In the genomic region with DNA sequence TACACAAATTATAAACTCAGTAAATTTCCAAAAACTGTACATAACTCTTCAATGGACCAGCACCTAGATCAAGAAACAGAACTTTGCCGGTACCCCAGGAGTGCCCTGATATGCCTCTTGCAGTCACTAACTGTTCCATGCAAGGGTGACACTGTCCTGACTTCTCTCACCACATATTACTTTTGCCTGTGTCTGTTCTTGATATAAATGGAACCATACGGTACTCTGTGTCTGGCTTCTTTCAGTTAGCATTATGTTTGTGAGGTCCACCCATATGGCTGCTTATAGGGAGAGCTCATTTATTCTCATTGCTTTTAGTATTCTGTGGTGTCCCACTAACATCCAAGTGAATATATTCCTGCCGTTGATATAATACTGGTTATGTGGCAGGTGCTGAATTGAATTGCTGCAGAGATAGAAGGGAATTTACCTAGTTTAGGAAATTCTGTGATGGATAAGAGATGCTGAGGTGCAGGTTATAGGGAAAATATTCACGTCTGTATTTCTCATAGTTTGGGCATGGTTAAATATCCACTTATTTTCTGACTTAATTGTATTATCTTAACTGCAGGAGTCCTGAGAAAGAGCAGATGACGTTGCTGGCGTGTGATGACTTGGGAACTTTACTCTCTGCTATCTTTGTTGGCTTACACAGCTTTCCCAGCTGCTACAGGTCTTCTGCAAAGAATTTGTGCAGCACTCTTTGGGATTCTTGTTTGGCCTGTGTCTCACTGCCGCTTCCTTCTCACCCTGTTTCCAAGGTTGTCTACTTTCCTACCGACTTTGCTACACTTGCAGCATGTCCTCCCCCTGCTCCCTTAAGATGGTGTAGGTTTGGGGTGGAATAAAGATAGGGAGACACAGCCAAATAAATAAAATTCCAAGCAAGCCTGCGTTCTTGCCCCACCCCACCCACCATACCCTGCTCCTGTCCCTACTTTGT, we compare ENCODE assay signal across 10 cellular contexts.
DNase-seq lines count a peak whose midpoint lies in the region; ATAC-seq and TF ChIP-seq lines count a peak whose summit lies in the region.
"Had no signal": no experiment of that assay in that cellular context is flagged by ENCODE, and none has a peak within 500 bp of the region (broad histone marks: within the 10 kb centered on the region; RNA-seq: fewer than 3 reads in every experiment).

No MANE protein-coding gene starts in this region.

- no peaks in the 10 kb centered on the region for H3K27me3 ChIP-seq in CD4-positive, alpha-beta T cell (ENCODE audit: control insufficient read depth, insufficient read depth, low read length)
- no peaks in the 10 kb centered on the region for H3K27me3 ChIP-seq in NT2/D1 (ENCODE audit: insufficient read depth, insufficient read length)
- no peaks in the 10 kb centered on the region for H3K27me3 ChIP-seq in muscle layer of colon (ENCODE audit: control insufficient read depth in 1 of 2, insufficient read depth in 2 of 2, low read length in 2 of 2)
- H3K27me3 ChIP-seq in adrenal gland: no peaks in the 10 kb centered on the region
- H3K27me3 ChIP-seq: esophagus muscularis mucosa had no signal

- TF ChIP-seq POLR2A in adrenal gland (IDR thresholded peaks at IDR 0.05): no peak

- H3K4me3 ChIP-seq in NT2/D1 (ENCODE audit: insufficient read length, low read depth) (no peak overlapping the region), choroid plexus epithelial cell (ENCODE audit: low read depth, low read length) (no peak overlapping the region), muscle layer of colon (ENCODE audit: low read depth in 1 of 2, low read length in 2 of 2) (no peak overlapping the region), adrenal gland (no peak overlapping the region)
- H3K4me3 ChIP-seq: esophagus muscularis mucosa had no signal

- no peak overlapping the region for H3K27ac ChIP-seq in CD4-positive, alpha-beta T cell (ENCODE audit: low read depth, low read length)
- H3K27ac ChIP-seq in muscle layer of colon (ENCODE audit: low read depth, low read length): peak overlapping the region; percentile 46
- no peak overlapping the region for H3K27ac ChIP-seq in adrenal gland

- H3K27me3 Mint-ChIP-seq in CD4-positive, alpha-beta T cell: no peaks in the 10 kb centered on the region

- DNase-seq in CD4-positive, alpha-beta T cell: no peak
- DNase-seq in NT2/D1 (ENCODE audit: low read depth, low spot score): no peak
- peak; percentile 80 for DNase-seq in choroid plexus epithelial cell (ENCODE audit: low read depth)
- no peak for DNase-seq in midbrain (lab: John Stamatoyannopoulos, UW)
- DNase-seq in adrenal gland: no peak
- DNase-seq: stimulated activated CD4-positive, alpha-beta T cell treated with anti-CD3 and anti-CD28 coated beads, Interleukin-12 subunit alpha, Interleukin-12 subunit beta, amount 100 ng/mL, for 4 hours had no signal

- no peaks in the 10 kb centered on the region for H3K9me3 ChIP-seq in CD4-positive, alpha-beta T cell (ENCODE audit: control insufficient read depth, low read length)
- H3K9me3 ChIP-seq in NT2/D1 (ENCODE audit: insufficient read depth, low read length) (no peaks in the 10 kb centered on the region), muscle layer of colon (ENCODE audit: low read length) (no peaks in the 10 kb centered on the region), adrenal gland (replicated peaks in 1 of 3) (no peaks in the 10 kb centered on the region)
- H3K9me3 ChIP-seq: esophagus muscularis mucosa had no signal

- peaks cover 8% of the 10 kb centered on the region for H3K36me3 ChIP-seq in NT2/D1 (ENCODE audit: insufficient read depth, insufficient read length, low read length)
- no peaks in the 10 kb centered on the region for H3K36me3 ChIP-seq in muscle layer of colon (ENCODE audit: insufficient read depth, low read length)
- H3K36me3 ChIP-seq in adrenal gland (replicated peaks in 1 of 2): no peaks in the 10 kb centered on the region
- H3K36me3 ChIP-seq: esophagus muscularis mucosa had no signal

- WGBS in adrenal gland, 4 donors: 75 to 77% (median 76%) methylated on average over 9 of the region's 9 CpGs

- TF ChIP-seq CTCF in CD4-positive, alpha-beta T cell (IDR thresholded peaks at IDR 0.05): no peak
- no peak for TF ChIP-seq CTCF in choroid plexus epithelial cell (conservative IDR thresholded peaks at IDR 0.05; ENCODE audit: low read depth, low read length)
- no peak for TF ChIP-seq CTCF in adrenal gland (IDR thresholded peaks at IDR 0.05)

- H3K9ac ChIP-seq in NT2/D1 (ENCODE audit: insufficient read length, low read depth) (peak overlapping the region; percentile 23), muscle layer of colon (ENCODE audit: low read length) (no peak overlapping the region)

- peak overlapping the region; percentile 23 for H3K4me3 Mint-ChIP-seq in CD4-positive, alpha-beta T cell

- peaks cover 81% of the 10 kb centered on the region for H3K4me1 Mint-ChIP-seq in CD4-positive, alpha-beta T cell (ENCODE audit: low read depth)

- peaks cover 11% of the 10 kb centered on the region for H3K4me1 ChIP-seq in NT2/D1 (ENCODE audit: insufficient read depth, insufficient read length)
- peaks cover 62% of the 10 kb centered on the region for H3K4me1 ChIP-seq in muscle layer of colon (ENCODE audit: insufficient read depth, low read length)
- peaks cover 6 to 26% of the 10 kb centered on the region in 2 donors for H3K4me1 ChIP-seq in adrenal gland (replicated peaks in 1 of 2)

- H3K36me3 Mint-ChIP-seq in CD4-positive, alpha-beta T cell (ENCODE audit: low read depth): peaks cover 19% of the 10 kb centered on the region

- no peak for ATAC-seq in CD4-positive, alpha-beta T cell (ENCODE audit: poor library complexity)
- ATAC-seq in GM18511 (IDR thresholded peaks at IDR 0.05; ENCODE audit: unreplicated experiment) (no peak), HG03280 (IDR thresholded peaks at IDR 0.05; ENCODE audit: unreplicated experiment) (no peak)

- peak overlapping the region; percentile 77 for H3K27ac Mint-ChIP-seq in CD4-positive, alpha-beta T cell

- no peaks in the 10 kb centered on the region for H3K9me3 Mint-ChIP-seq in CD4-positive, alpha-beta T cell

- CTCF ChIA-PET in CD4-positive, alpha-beta T cell (lab: Charles Lee): interaction anchor here (1.3 kb wide), 2 partner anchors 12 to 18 kb away, joined by 3 read pairs; no protein-coding TSS in a partner anchor

- POLR2A ChIA-PET in CD4-positive, alpha-beta T cell (lab: Charles Lee): no interaction called here

- intact Hi-C loops in CD4-positive, alpha-beta T cell (cut with DNase I, micrococcal nuclease): no loop called here
- intact Hi-C loops in adrenal gland (cut with DNase I): no loop called here
